ENCODE assay signal across 12 cellular contexts in the genomic region with DNA sequence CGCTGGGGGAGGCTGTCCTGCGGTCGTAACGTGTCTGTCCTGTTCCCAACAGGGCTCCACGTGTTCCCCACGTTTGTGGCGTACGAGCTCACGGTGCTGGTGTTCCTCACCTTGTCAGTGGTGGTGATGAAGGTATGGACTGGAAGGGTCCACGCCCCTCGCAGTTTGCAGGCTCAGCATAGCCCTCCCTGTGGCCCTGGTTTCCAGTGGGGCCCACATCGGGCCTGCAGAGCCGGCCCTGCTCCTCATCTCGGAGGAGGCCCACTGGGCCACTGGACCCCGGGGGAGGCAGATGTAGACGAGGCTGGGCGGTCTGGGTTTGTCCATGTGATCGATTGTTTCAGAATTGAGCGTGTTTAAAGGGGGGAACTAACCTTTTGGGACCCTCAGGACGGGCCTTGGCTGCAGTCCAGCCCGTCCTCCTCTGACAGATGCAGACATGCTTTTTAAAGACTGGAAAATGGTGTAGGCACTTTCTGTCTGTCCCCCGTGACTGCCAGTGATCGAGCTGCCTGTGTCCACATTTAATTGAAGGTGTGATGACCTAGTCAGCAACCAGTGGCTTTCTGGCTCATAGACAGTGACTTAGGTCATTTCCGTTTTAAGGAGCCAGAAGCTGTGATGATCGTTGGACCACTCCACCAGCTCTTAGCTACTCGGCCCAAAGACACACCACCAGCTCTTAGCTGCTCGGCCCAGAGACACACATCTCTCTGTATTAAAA. TPM values are rescaled to one million over a fixed set of nuclear protein-coding genes. Genes with fewer than 3 reads are reported as not detected.
DNase-seq lines count a peak whose midpoint lies in the region; ATAC-seq and TF ChIP-seq lines count a peak whose summit lies in the region.
"Had no signal": no experiment of that assay in that cellular context is flagged by ENCODE, and none has a peak within 500 bp of the region (broad histone marks: within the 10 kb centered on the region; RNA-seq: fewer than 3 reads in every experiment).

No MANE protein-coding gene starts in this region.

- no peaks in the 10 kb centered on the region for H3K9me3 ChIP-seq in tibial nerve
- H3K9me3 ChIP-seq: ovary had no signal

- peak overlapping the region; percentile 19 to 81 (median 66) for H3K27ac ChIP-seq in tibial nerve
- H3K27ac ChIP-seq: 22Rv1, ovary had no signal

- peaks cover 0 to 44% (median 17%) of the 10 kb centered on the region in 4 donors for H3K4me1 ChIP-seq in tibial nerve

- TF ChIP-seq CTCF in tibial nerve (IDR thresholded peaks at IDR 0.05) = no peak

- peaks cover 0 to 52% (median 0%) of the 10 kb centered on the region in 3 donors for H3K36me3 ChIP-seq in tibial nerve
- H3K36me3 ChIP-seq: ovary had no signal

- no peaks in the 10 kb centered on the region for H3K27me3 ChIP-seq in tibial nerve
- H3K27me3 ChIP-seq: dorsolateral prefrontal cortex, ovary had no signal

- ATAC-seq in left lobe of liver (no peak), HG02588 (IDR thresholded peaks at IDR 0.05; ENCODE audit: unreplicated experiment) (no peak)

- no peak for TF ChIP-seq POLR2A in tibial nerve (IDR thresholded peaks at IDR 0.05)

- H3K4me3 ChIP-seq in tibial nerve = no peak overlapping the region
- H3K4me3 ChIP-seq: ovary had no signal

- no peak for TF ChIP-seq EP300 in tibial nerve (IDR thresholded peaks at IDR 0.05)

- WGBS in tibial nerve, 2 donors = 72 to 76% methylated on average over 27 of the region's 27 CpGs

- DNase-seq in NCI-H1417 (lab: John Stamatoyannopoulos, UW) = peak in 2 of 3 experiments; percentile 48 to 78
- DNase-seq in NCI-H1417 treated with DMSO at 0.1 percent for 48 hours (lab: John Stamatoyannopoulos, UW) = no peak
- peak; percentile 73 for DNase-seq in dermis blood vessel endothelial cell
- peak; percentile 34 for DNase-seq in left lobe of liver (ENCODE audit: low spot score)
- peak in 1 of 2 donors; percentile 43 for DNase-seq in tibial nerve (ENCODE audit: low spot score in 2 of 2)
- no peak for DNase-seq in HUDEP-2 (lab: John Stamatoyannopoulos, UW; ENCODE audit: unreplicated experiment in 76 of 76)
- DNase-seq in DMS53 treated with DMSO at 0.1 percent for 48 hours (lab: John Stamatoyannopoulos, UW; ENCODE audit: unreplicated experiment) = no peak
- DNase-seq: DMS153 had no signal

RNA-seq across cellular contexts. Expression of a gene that starts 37.1 kb away (rescaled TPM):
- 49.5 and 122 TPM in 2 replicates for total RNA-seq in dermis blood vessel endothelial cell
- 23.5 TPM for total RNA-seq in left lobe of liver
- 10 to 100 TPM; 19.2 to 45.3 (median 34.1) TPM for total RNA-seq in tibial nerve

RNA-seq across cellular contexts. Expression of a gene that starts 56.9 kb away (rescaled TPM):
- 10.0 and 10.2 TPM in 2 replicates for total RNA-seq in dermis blood vessel endothelial cell
- 10.0 TPM for total RNA-seq in left lobe of liver
- total RNA-seq in tibial nerve = 10 to 100 TPM; 16.3 to 28.0 (median 21.0) TPM

Comparison
In these comparisons a context has a peak if more than half of its experiments do, and no peak if none do; other contexts are left out.
1. DNase-seq: peak in NCI-H1417 (2 of 3), dermis blood vessel endothelial cell (single experiment) and left lobe of liver (single experiment); none in NCI-H1417 treated with DMSO at 0.1 percent for 48 hours (single experiment), HUDEP-2 (0 of 76) and DMS53 treated with DMSO at 0.1 percent for 48 hours (single experiment).